8 cellular contexts compared by ENCODE assay signal in genomic region chr16:11977206-11978041, GRCh38. TPM values are rescaled to one million over a fixed set of nuclear protein-coding genes. Genes with fewer than 3 reads are reported as not detected.
DNase-seq lines count a peak whose midpoint lies in the region; ATAC-seq and TF ChIP-seq lines count a peak whose summit lies in the region.

No MANE protein-coding gene starts in this region.

- peak overlapping the region; percentile 44; the same call in 1 of the 2 replicates for H2AFZ ChIP-seq in OCI-LY7 (ENCODE audit: low read length)

- H3K4me3 ChIP-seq in OCI-LY7 (ENCODE audit: low read depth, low read length, poor library complexity, severe bottlenecking) = peak overlapping the region; percentile 98
- H3K4me3 ChIP-seq in upper lobe of right lung = peak overlapping the region; percentile 95

- intact Hi-C loops in OCI-LY7 (cut with micrococcal nuclease; ENCODE audit: unreplicated experiment) = no loop called here
- intact Hi-C loops in upper lobe of right lung (cut with DNase I) = no loop called here

- POLR2A ChIA-PET in OCI-LY7 (lab: Charles Lee) = interaction anchor here (0.5 to 3.1 kb wide), 7 partner anchors 9 to 1402 kb away, joined by 3 to 32 read pairs (median 4); partner anchors contain the start of gene TNFRSF17

- DNase-seq in GM03348 (ENCODE audit: low spot score) (peak; percentile 92), OCI-LY7 (ENCODE audit: low spot score) (no peak), dedifferentiated amniotic fluid mesenchymal stem cell (ENCODE audit: extremely low spot score) (peak; percentile 90), medulla oblongata (ENCODE audit: extremely low spot score) (peak; percentile 36), upper lobe of right lung (no peak)

- peaks cover 46% of the 10 kb centered on the region for H3K4me1 ChIP-seq in OCI-LY7 (ENCODE audit: insufficient read depth, low read length, poor library complexity, severe bottlenecking)
- peaks cover 20% of the 10 kb centered on the region for H3K4me1 ChIP-seq in upper lobe of right lung

- H3K79me2 ChIP-seq in OCI-LY7 (ENCODE audit: insufficient read depth, low read depth, low read length) = peaks cover 34% of the 10 kb centered on the region; the same call in 1 of the 2 replicates

- CTCF ChIA-PET in OCI-LY7 (lab: Charles Lee; ENCODE audit: unreplicated experiment) = interaction anchor here (1.2 to 1.7 kb wide), 3 partner anchors 9 to 56 kb away, joined by 3 to 5 read pairs (median 4); partner anchors contain the start of gene TNFRSF17

- H3K9me3 ChIP-seq in OCI-LY7 (ENCODE audit: low read length) = no peaks in the 10 kb centered on the region
- no peaks in the 10 kb centered on the region for H3K9me3 ChIP-seq in upper lobe of right lung

- H3K36me3 ChIP-seq in OCI-LY7 (ENCODE audit: insufficient read depth, low read length) (no peaks in the 10 kb centered on the region), upper lobe of right lung (no peaks in the 10 kb centered on the region)

- no peaks in the 10 kb centered on the region for H3K27me3 ChIP-seq in upper lobe of right lung

- TF ChIP-seq CTCF in OCI-LY7 (conservative IDR thresholded peaks at IDR 0.05; ENCODE audit: low read length) = no peak
- no peak for TF ChIP-seq CTCF in upper lobe of right lung (IDR thresholded peaks at IDR 0.05)

- no peaks in the 10 kb centered on the region for H3K9me2 ChIP-seq in OCI-LY7 (ENCODE audit: insufficient read depth, low read length)

- peak overlapping the region; percentile 88 for H3K4me2 ChIP-seq in OCI-LY7 (ENCODE audit: low read length)

- peak; percentile 8 for ATAC-seq in upper lobe of right lung
- ATAC-seq in HG03025 (IDR thresholded peaks at IDR 0.05; ENCODE audit: low FRiP score, unreplicated experiment) = no peak
- ATAC-seq in GM21381 (IDR thresholded peaks at IDR 0.05; ENCODE audit: unreplicated experiment) = no peak
- ATAC-seq in GM18517 (IDR thresholded peaks at IDR 0.05; ENCODE audit: unreplicated experiment) = no peak

- H4K20me1 ChIP-seq in OCI-LY7 (ENCODE audit: insufficient read depth, low read length) = no peaks in the 10 kb centered on the region

- H3K27ac ChIP-seq in OCI-LY7 (ENCODE audit: low read depth, low read length, poor library complexity, severe bottlenecking) (peak overlapping the region; percentile 12), upper lobe of right lung (peak overlapping the region; percentile 87)

- BruUV-seq in OCI-LY7 (replicated peaks; lab: Mats Ljungman, UMichigan) = no TSS peak

RNA-seq across cellular contexts. Expression of gene SNX29, which starts 0.9 kb away (rescaled TPM):
- 23.6 and 27.0 TPM in 2 replicates for total RNA-seq in OCI-LY7 (2014; rRNA removed; shearing (Covaris generic))
- total RNA-seq in OCI-LY7 (2022) (37.3 and 40.8 TPM in 2 replicates), upper lobe of right lung (50.7 TPM)

RNA-seq across cellular contexts. Expression of gene TNFRSF17, which starts 12.4 kb away (rescaled TPM):
- total RNA-seq in OCI-LY7 (2014; rRNA removed; shearing (Covaris generic)) = 53.4 and 58.2 TPM in 2 replicates
- 33.6 and 38.8 TPM in 2 replicates for total RNA-seq in OCI-LY7 (2022)
- 0.41 TPM for total RNA-seq in upper lobe of right lung

RNA-seq across cellular contexts. Expression of gene NPIPB2, which starts 35.6 kb away (rescaled TPM):
- 5.7 and 7.5 TPM in 2 replicates for total RNA-seq in OCI-LY7 (2014; rRNA removed; shearing (Covaris generic))
- 30.3 and 35.9 TPM in 2 replicates for total RNA-seq in OCI-LY7 (2022)
- total RNA-seq in upper lobe of right lung = 6.3 TPM

Comparison
In these comparisons a context has a peak if more than half of its experiments do, and no peak if none do; other contexts are left out.
1. DNase-seq: peak in GM03348 (single experiment), dedifferentiated amniotic fluid mesenchymal stem cell (single experiment) and medulla oblongata (single experiment); none in OCI-LY7 (single experiment) and upper lobe of right lung (single experiment).
2. RNA of gene TNFRSF17, which starts 12.4 kb away (total RNA-seq): 33.6 to 58.2 TPM in OCI-LY7; 0.41 TPM in upper lobe of right lung (single experiment); every median in the first group is over 10 times any median in the second.